8 cellular contexts compared by ENCODE assay signal in genomic region chr11:7665473-7666291, GRCh38. TPM values are rescaled to one million over a fixed set of nuclear protein-coding genes. Genes with fewer than 3 reads are reported as not detected.
A peak's percentile ranks its signal among the peaks of the same experiment; 100 is the strongest.
DNase-seq lines count a peak whose midpoint lies in the region; ATAC-seq, FAIRE-seq and TF ChIP-seq lines count a peak whose summit lies in the region.

No MANE protein-coding gene starts in this region.

- H3K36me3 ChIP-seq in HepG2 (replicated peaks in 1 of 2; ENCODE audit: control insufficient read depth in 1 of 2, insufficient read depth in 2 of 2, low read length in 2 of 2): no peaks in the 10 kb centered on the region; a peak in 1 of 5 replicates

- no peaks in the 10 kb centered on the region for H3K9me3 ChIP-seq in HepG2 (ENCODE audit: low read length)

- no peak overlapping the region for H3K4me2 ChIP-seq in HepG2 (ENCODE audit: low read depth, low read length)

- TF ChIP-seq EP300 in HepG2 (IDR thresholded peaks at IDR 0.05; ENCODE audit: low read depth in 2 of 2, low read length in 2 of 2) (no peak), HepG2 (CRISPR knock-in tag; IDR thresholded peaks at IDR 0.05; ENCODE audit: borderline replicate concordance) (no peak)

- intact Hi-C loops in HepG2 (cut with micrococcal nuclease; ENCODE audit: unreplicated experiment): loop anchor here (1.0 to 2.0 kb wide), 4 partner anchors 93 to 313 kb away; partner anchors contain the start of gene PPFIBP2

- in situ Hi-C loops in HepG2 (cut with HindIII; ENCODE audit: extremely low pct_ligation_motif_present, low pct_unique_long_range_greater_than_20kb): no loop called here

- DNase-seq in AG08395 (ENCODE audit: low spot score) (peak; percentile 85), NCI-H2029 treated with DMSO at 0.1 percent for 48 hours (lab: John Stamatoyannopoulos, UW) (peak; percentile 60), cerebellum (ENCODE audit: low spot score) (peak; percentile 76), HepG2 (ENCODE audit: low spot score) (peak; percentile 65)
- peak; percentile 61 for DNase-seq in stimulated activated CD8-positive, alpha-beta memory T cell treated with anti-CD3 and anti-CD28 coated beads, Interleukin-12 subunit alpha, Interleukin-12 subunit beta, amount 100 ng/mL, for 1 hour (ENCODE audit: low read depth)

- no TSS peak for BruUV-seq in HepG2 (replicated peaks; lab: Mats Ljungman, UMichigan)

- no peak overlapping the region for H3K4me3 ChIP-seq in HepG2 (replicated peaks in 1 of 3; ENCODE audit: insufficient read depth in 1 of 3, low read depth in 2 of 3, low read length in 3 of 3)

- WGBS in HepG2 (ENCODE audit: low lambda C conversion rate): 23% methylated on average over 16 of the region's 20 CpGs

- H4K20me1 ChIP-seq in HepG2 (ENCODE audit: insufficient read depth, low read length): no peaks in the 10 kb centered on the region

- peak; percentile 98 for TF ChIP-seq CTCF in HepG2 (CRISPR knock-in tag; IDR thresholded peaks at IDR 0.05)

- peak; percentile 93 for TF ChIP-seq RAD21 in HepG2 (CRISPR knock-in tag; IDR thresholded peaks at IDR 0.05)

- no peak overlapping the region for H3K27ac ChIP-seq in HepG2 (ENCODE audit: extremely low read length, insufficient read depth, low read length)

- H3K9ac ChIP-seq in HepG2 (ENCODE audit: insufficient read depth, low read depth, low read length): no peak overlapping the region

- no peak overlapping the region for H2AFZ ChIP-seq in HepG2 (ENCODE audit: low read length)

- TF ChIP-seq POLR2A in HepG2 (IDR thresholded peaks at IDR 0.05; ENCODE audit: insufficient read depth in 1 of 2, low read depth in 2 of 2, low read length in 2 of 2): no peak

- CTCF ChIA-PET in HepG2 (lab: Yijun Ruan, JAX; ENCODE audit: low intra/inter-chr PET ratio, low total read pairs): interaction anchor here (1.0 to 2.6 kb wide), 5 partner anchors 8 to 312 kb away, joined by 3 to 27 read pairs (median 7); no protein-coding TSS in a partner anchor

- H3K79me2 ChIP-seq in HepG2 (ENCODE audit: insufficient read depth, low read length): no peaks in the 10 kb centered on the region

- H3K4me1 ChIP-seq in HepG2 (ENCODE audit: insufficient read depth, low read length): 0 out of 2 replicates have a peak, but pooled peaks cover 8% of the 10 kb centered on the region

- FAIRE-seq in HepG2 (lab: Jason Lieb, UNC): peak; percentile 58

- ATAC-seq in GM18511 (IDR thresholded peaks at IDR 0.05; ENCODE audit: unreplicated experiment) (peak; percentile 99), HG02943 (IDR thresholded peaks at IDR 0.05; ENCODE audit: low read depth, unreplicated experiment) (peak; percentile 97), HepG2 (peak; percentile 98)
- ATAC-seq in activated CD4-positive, CD25-positive, alpha-beta regulatory T cell treated with anti-CD3 and anti-CD28 coated beads, Interleukin-2, amount 50 U/mL, for 24 hours: peak; percentile 79 to 86

- no peaks in the 10 kb centered on the region for H3K27me3 ChIP-seq in HepG2 (ENCODE audit: control insufficient read depth in 1 of 2, insufficient read depth in 2 of 2, low read length in 2 of 2)

- POLR2A ChIA-PET in HepG2 (lab: Yijun Ruan, JAX): interaction anchor here (1.9 kb wide), 1 partner anchor 94 kb away, joined by 10 read pairs; no protein-coding TSS in a partner anchor

TF ChIP-seq in HepG2, 621 proteins besides CTCF, POLR2A, EP300 and RAD21 (continues in another document):
- peak; percentile 30; the same call in 1 of the 2 replicates for TF ChIP-seq BCL6 (CRISPR knock-in tag; IDR thresholded peaks at IDR 0.05)
- TF ChIP-seq HHEX (CRISPR knock-in tag; IDR thresholded peaks at IDR 0.05): no peak
- TF ChIP-seq ISL2 (CRISPR knock-in tag; IDR thresholded peaks at IDR 0.05): no peak
- 0 out of 2 replicates have a peak, but pooled peaks have one; percentile 22 for TF ChIP-seq CEBPG (CRISPR knock-in tag; IDR thresholded peaks at IDR 0.05)
- TF ChIP-seq ZNF501 (CRISPR knock-in tag; IDR thresholded peaks at IDR 0.05): 0 out of 2 replicates have a peak, but pooled peaks have one; percentile 32
- peak; percentile 59; the same call in 1 of the 2 replicates for TF ChIP-seq KDM2A (CRISPR knock-in tag; IDR thresholded peaks at IDR 0.05; ENCODE audit: borderline replicate concordance, low read depth)
- TF ChIP-seq PCBP2 (optimal IDR thresholded peaks at IDR 0.05; ENCODE audit: low read depth, low read length, poor library complexity, severe bottlenecking): no peak
- TF ChIP-seq THAP9 (CRISPR knock-in tag; IDR thresholded peaks at IDR 0.05; ENCODE audit: borderline replicate concordance): 0 out of 2 replicates have a peak, but pooled peaks have one; percentile 45
- peak; percentile 56 for TF ChIP-seq ZFX (CRISPR knock-in tag; IDR thresholded peaks at IDR 0.05; ENCODE audit: low read depth)

RNA-seq across cellular contexts. Expression of gene CYB5R2, which starts 7.6 kb away (rescaled TPM):
- 2.5 TPM for total RNA-seq in cerebellum
- total RNA-seq in HepG2 (2016; rRNA removed; fragmentation: Illumina TruSeq; extraction: Trizol): 0.51 and 0.53 TPM in 2 replicates
- 0.18 and 0.20 TPM in 2 replicates for total RNA-seq in HepG2 (2016; cell fraction: cytosol; rRNA removed; fragmentation: Illumina TruSeq; extraction: Trizol; ENCODE audit: low read depth)
- 0.24 and 0.88 TPM in 2 replicates for total RNA-seq in HepG2 (2016; cell fraction: insoluble cytoplasmic fraction; rRNA removed; fragmentation: Illumina TruSeq; extraction: Trizol)
- 0.46 and 0.76 TPM in 2 replicates for total RNA-seq in HepG2 (2016; cell fraction: membrane; rRNA removed; fragmentation: Illumina TruSeq; extraction: Trizol)
- 0.60 and 1.4 TPM in 2 replicates for total RNA-seq in HepG2 (2016; cell fraction: nucleus; rRNA removed; fragmentation: Illumina TruSeq; extraction: Trizol)
- polyA plus RNA-seq in HepG2 (2011; rRNA removed): 0.40 and 1.2 TPM in 2 replicates
- 0.38 and 0.49 TPM in 2 replicates for polyA plus RNA-seq in HepG2 (2011; cell fraction: cytosol; rRNA removed)
- 0.42 and 1.2 TPM in 2 replicates for polyA plus RNA-seq in HepG2 (2011; cell fraction: nucleus; rRNA removed)
- 0.34 and 0.53 TPM in 2 replicates for polyA plus RNA-seq in HepG2 (2012)
- 0.32 and 0.83 TPM in 2 replicates for polyA plus RNA-seq in HepG2 (2016; cell fraction: cytosol; fragmentation: Illumina TruSeq; extraction: Trizol; ENCODE audit: low read depth)
- polyA plus RNA-seq in HepG2 (2016; cell fraction: insoluble cytoplasmic fraction; fragmentation: Illumina TruSeq; extraction: Trizol; ENCODE audit: low read depth): 0.39 and 1.1 TPM in 2 replicates
- 0.48 TPM in 1 of 2 replicates, not detected in the other for polyA plus RNA-seq in HepG2 (2016; cell fraction: membrane; fragmentation: Illumina TruSeq; extraction: Trizol; ENCODE audit: low read depth)
- polyA plus RNA-seq in HepG2 (2016; cell fraction: nucleus; fragmentation: Illumina TruSeq; extraction: Trizol; ENCODE audit: insufficient read depth, low read depth): 0.70 and 0.84 TPM in 2 replicates
- 0.44 TPM in 1 of 2 replicates, not detected in the other for polyA minus RNA-seq in HepG2 (2011; rRNA and poly(A)+ RNA removed; ENCODE audit: low replicate concordance)
- polyA minus RNA-seq in HepG2 (2011; cell fraction: cytosol; rRNA and poly(A)+ RNA removed): 0.79 TPM in 1 of 2 replicates, not detected in the other
- polyA minus RNA-seq in HepG2 (2011; cell fraction: nucleus; rRNA and poly(A)+ RNA removed): under 0.01 and 0.25 TPM in 2 replicates

RNA-seq across cellular contexts. Expression of gene OVCH2, which starts 40.6 kb away (rescaled TPM):
- total RNA-seq in cerebellum: not detected
- total RNA-seq in HepG2 (2016; rRNA removed; fragmentation: Illumina TruSeq; extraction: Trizol): not detected in 2 replicates
- total RNA-seq in HepG2 (2016; cell fraction: cytosol; rRNA removed; fragmentation: Illumina TruSeq; extraction: Trizol; ENCODE audit: low read depth): not detected in 2 replicates
- not detected in 2 replicates for total RNA-seq in HepG2 (2016; cell fraction: insoluble cytoplasmic fraction; rRNA removed; fragmentation: Illumina TruSeq; extraction: Trizol)
- total RNA-seq in HepG2 (2016; cell fraction: membrane; rRNA removed; fragmentation: Illumina TruSeq; extraction: Trizol): not detected in 2 replicates
- not detected in 2 replicates for total RNA-seq in HepG2 (2016; cell fraction: nucleus; rRNA removed; fragmentation: Illumina TruSeq; extraction: Trizol)
- polyA plus RNA-seq in HepG2 (2011; rRNA removed): not detected in 2 replicates
- not detected in 2 replicates for polyA plus RNA-seq in HepG2 (2011; cell fraction: cytosol; rRNA removed)
- not detected in 2 replicates for polyA plus RNA-seq in HepG2 (2011; cell fraction: nucleus; rRNA removed)
- polyA plus RNA-seq in HepG2 (2012): not detected in 2 replicates
- not detected in 2 replicates for polyA plus RNA-seq in HepG2 (2016; cell fraction: cytosol; fragmentation: Illumina TruSeq; extraction: Trizol; ENCODE audit: low read depth)
- not detected in 2 replicates for polyA plus RNA-seq in HepG2 (2016; cell fraction: insoluble cytoplasmic fraction; fragmentation: Illumina TruSeq; extraction: Trizol; ENCODE audit: low read depth)
- not detected in 2 replicates for polyA plus RNA-seq in HepG2 (2016; cell fraction: membrane; fragmentation: Illumina TruSeq; extraction: Trizol; ENCODE audit: low read depth)
- not detected in 2 replicates for polyA plus RNA-seq in HepG2 (2016; cell fraction: nucleus; fragmentation: Illumina TruSeq; extraction: Trizol; ENCODE audit: insufficient read depth, low read depth)
- polyA minus RNA-seq in HepG2 (2011; rRNA and poly(A)+ RNA removed; ENCODE audit: low replicate concordance): not detected in 2 replicates
- not detected in 2 replicates for polyA minus RNA-seq in HepG2 (2011; cell fraction: cytosol; rRNA and poly(A)+ RNA removed)
- polyA minus RNA-seq in HepG2 (2011; cell fraction: nucleus; rRNA and poly(A)+ RNA removed): not detected in 2 replicates
